Comparison of ENCODE assay signal across 24 cellular contexts in the genomic region with DNA sequence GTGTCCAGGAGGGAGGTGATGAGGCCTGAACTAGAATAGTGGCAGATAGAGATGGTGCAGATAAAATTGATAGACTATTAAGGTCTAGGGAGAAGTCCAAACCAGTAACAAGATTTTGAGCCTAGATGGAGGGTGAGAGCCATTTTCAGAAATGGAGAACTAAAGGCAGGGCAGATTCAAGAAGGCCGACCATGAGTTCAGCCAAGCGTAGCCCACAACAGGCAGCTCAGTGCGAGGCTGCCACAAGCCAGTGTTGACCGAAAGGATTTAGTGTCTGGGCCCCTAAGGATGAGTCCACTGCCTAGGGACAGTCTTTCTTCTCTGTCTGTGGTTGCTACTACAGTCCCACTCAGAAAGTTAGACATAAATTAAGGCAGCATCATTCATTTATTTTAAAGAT. TPM values are rescaled to one million over a fixed set of nuclear protein-coding genes. Genes with fewer than 3 reads are reported as not detected.
DNase-seq lines count a peak whose midpoint lies in the region; ATAC-seq and TF ChIP-seq lines count a peak whose summit lies in the region.
"Had no signal": no experiment of that assay in that cellular context is flagged by ENCODE, and none has a peak within 500 bp of the region (broad histone marks: within the 10 kb centered on the region; RNA-seq: fewer than 3 reads in every experiment).

No MANE protein-coding gene starts in this region.

- H4K20me1 ChIP-seq in DOHH2 (ENCODE audit: control insufficient read depth, insufficient read depth, low read depth, low read length) (no peaks in the 10 kb centered on the region), OCI-LY1 (ENCODE audit: insufficient read depth, low read length) (no peaks in the 10 kb centered on the region)

- CTCF ChIA-PET in activated CD8-positive, alpha-beta T cell treated with anti-CD3 and anti-CD28 coated beads for 36 hours (lab: Charles Lee), result interaction anchor here (1.0 to 1.4 kb wide), 5 partner anchors 12 to 110 kb away, joined by 3 read pairs; no protein-coding TSS in a partner anchor

- no peaks in the 10 kb centered on the region for H3K9me2 ChIP-seq in DOHH2 (replicated peaks; ENCODE audit: control insufficient read depth, low read length)
- H3K9me2 ChIP-seq in OCI-LY1 (ENCODE audit: low read depth, low read length), result no peaks in the 10 kb centered on the region

- H3K9me3 ChIP-seq in DOHH2 (ENCODE audit: control insufficient read depth, insufficient read depth, low read length) (no peaks in the 10 kb centered on the region), OCI-LY1 (ENCODE audit: low read length) (no peaks in the 10 kb centered on the region), aorta (ENCODE audit: control insufficient read depth, low read length) (no peaks in the 10 kb centered on the region), uterus (no peaks in the 10 kb centered on the region)
- H3K9me3 ChIP-seq: HAP-1, right atrium auricular region had no signal

- DNase-seq in effector memory CD8-positive, alpha-beta T cell, result no peak
- no peak for DNase-seq in activated CD8-positive, alpha-beta T cell treated with anti-CD3 and anti-CD28 coated beads for 36 hours
- DNase-seq in aorta (no peak), uterus (no peak)
- DNase-seq: activated CD4-positive, alpha-beta T cell treated with anti-CD3 and anti-CD28 coated beads, Interleukin-2, amount 50 U/mL, for 48 hours; activated CD4-positive, CD25-positive, alpha-beta regulatory T cell; activated naive CD8-positive, alpha-beta T cell treated with anti-CD3 and anti-CD28 coated beads, Interleukin-2, amount 10 ng/mL, durations not matched to agents 7 days and 5 days; central memory CD4-positive, alpha-beta T cell; dermis blood vessel endothelial cell; DMS79 treated with DMSO at 0.1 percent for 48 hours; mesendoderm; NCI-H1092 treated with DMSO at 0.1 percent for 48 hours; NCI-H187 treated with DMSO at 0.1 percent for 48 hours; NCI-H2171 treated with DMSO at 0.1 percent for 48 hours; NCI-H526; SW 1271 had no signal

- peak overlapping the region; percentile 6 to 36 for H3K27ac Mint-ChIP-seq in effector memory CD8-positive, alpha-beta T cell
- no peak overlapping the region for H3K27ac Mint-ChIP-seq in activated CD8-positive, alpha-beta T cell treated with anti-CD3 and anti-CD28 coated beads for 36 hours
- H3K27ac Mint-ChIP-seq: activated naive CD8-positive, alpha-beta T cell treated with anti-CD3 and anti-CD28 coated beads, Interleukin-2, amount 10 ng/mL, durations not matched to agents 7 days and 5 days; neural progenitor cell had no signal

- TF ChIP-seq CTCF in DOHH2 (IDR thresholded peaks at IDR 0.05; ENCODE audit: low read depth, low read length, poor library complexity, severe bottlenecking), result no peak
- no peak for TF ChIP-seq CTCF in OCI-LY1 (IDR thresholded peaks at IDR 0.05; ENCODE audit: low read length)
- TF ChIP-seq CTCF in activated CD8-positive, alpha-beta T cell treated with anti-CD3 and anti-CD28 coated beads for 36 hours (IDR thresholded peaks at IDR 0.05), result no peak
- TF ChIP-seq CTCF in uterus (IDR thresholded peaks at IDR 0.05), result no peak

- H3K9me3 Mint-ChIP-seq in effector memory CD8-positive, alpha-beta T cell, result no peaks in the 10 kb centered on the region
- no peaks in the 10 kb centered on the region for H3K9me3 Mint-ChIP-seq in activated CD8-positive, alpha-beta T cell treated with anti-CD3 and anti-CD28 coated beads for 36 hours
- H3K9me3 Mint-ChIP-seq: activated naive CD8-positive, alpha-beta T cell treated with anti-CD3 and anti-CD28 coated beads, Interleukin-2, amount 10 ng/mL, durations not matched to agents 7 days and 5 days; neural progenitor cell had no signal

- H3K79me2 ChIP-seq in DOHH2 (ENCODE audit: control insufficient read depth, low read length), result no peaks in the 10 kb centered on the region
- no peaks in the 10 kb centered on the region for H3K79me2 ChIP-seq in OCI-LY1 (ENCODE audit: insufficient read depth, low read length)

- intact Hi-C loops in activated CD8-positive, alpha-beta T cell treated with anti-CD3 and anti-CD28 coated beads for 36 hours (cut with micrococcal nuclease), result no loop called here
- intact Hi-C loops in aorta (cut with DNase I) (no loop called here), uterus (cut with DNase I; ENCODE audit: low total_unique reads) (no loop called here)

- TF ChIP-seq POLR2A in uterus (IDR thresholded peaks at IDR 0.05), result no peak

- H3K4me1 ChIP-seq in DOHH2 (ENCODE audit: control insufficient read depth, low read length) (peaks cover 48% of the 10 kb centered on the region), OCI-LY1 (ENCODE audit: insufficient read depth, low read length, severe bottlenecking) (peaks cover 17% of the 10 kb centered on the region), aorta (ENCODE audit: control insufficient read depth in 1 of 2, insufficient read depth in 2 of 2, low read length in 2 of 2) (peaks cover 0 to 4% of the 10 kb centered on the region in 2 donors), uterus (no peaks in the 10 kb centered on the region)

- H3K4me3 Mint-ChIP-seq in effector memory CD8-positive, alpha-beta T cell, result no peak overlapping the region
- no peak overlapping the region for H3K4me3 Mint-ChIP-seq in activated CD8-positive, alpha-beta T cell treated with anti-CD3 and anti-CD28 coated beads for 36 hours
- H3K4me3 Mint-ChIP-seq: activated naive CD8-positive, alpha-beta T cell treated with anti-CD3 and anti-CD28 coated beads, Interleukin-2, amount 10 ng/mL, durations not matched to agents 7 days and 5 days; neural progenitor cell had no signal

- no peaks in the 10 kb centered on the region for H3K27me3 Mint-ChIP-seq in effector memory CD8-positive, alpha-beta T cell
- no peaks in the 10 kb centered on the region for H3K27me3 Mint-ChIP-seq in activated CD8-positive, alpha-beta T cell treated with anti-CD3 and anti-CD28 coated beads for 36 hours
- H3K27me3 Mint-ChIP-seq: activated naive CD8-positive, alpha-beta T cell treated with anti-CD3 and anti-CD28 coated beads, Interleukin-2, amount 10 ng/mL, durations not matched to agents 7 days and 5 days had no signal

- peaks cover 0 to 7% of the 10 kb centered on the region in 2 donors for H3K4me1 Mint-ChIP-seq in effector memory CD8-positive, alpha-beta T cell (ENCODE audit: low read depth in 2 of 2)
- H3K4me1 Mint-ChIP-seq in activated CD8-positive, alpha-beta T cell treated with anti-CD3 and anti-CD28 coated beads for 36 hours (ENCODE audit: low read depth), result no peaks in the 10 kb centered on the region
- H3K4me1 Mint-ChIP-seq: activated naive CD8-positive, alpha-beta T cell treated with anti-CD3 and anti-CD28 coated beads, Interleukin-2, amount 10 ng/mL, durations not matched to agents 7 days and 5 days had no signal

- H3K36me3 Mint-ChIP-seq in effector memory CD8-positive, alpha-beta T cell (ENCODE audit: insufficient read depth), result peaks cover 45% of the 10 kb centered on the region
- peaks cover 10% of the 10 kb centered on the region for H3K36me3 Mint-ChIP-seq in activated CD8-positive, alpha-beta T cell treated with anti-CD3 and anti-CD28 coated beads for 36 hours (ENCODE audit: low read depth)

- H3K27me3 ChIP-seq in DOHH2 (ENCODE audit: control insufficient read depth, low read length) (no peaks in the 10 kb centered on the region), OCI-LY1 (ENCODE audit: insufficient read depth, low read length) (no peaks in the 10 kb centered on the region), aorta (ENCODE audit: control insufficient read depth in 1 of 2, insufficient read depth in 2 of 2, low read length in 1 of 2) (no peaks in the 10 kb centered on the region), uterus (no peaks in the 10 kb centered on the region)
- H3K27me3 ChIP-seq: neural progenitor cell, right atrium auricular region had no signal

- POLR2A ChIA-PET in activated CD8-positive, alpha-beta T cell treated with anti-CD3 and anti-CD28 coated beads for 36 hours (lab: Charles Lee), result interaction anchor here (1.1 kb wide), 1 partner anchor 16 kb away, joined by 3 read pairs; no protein-coding TSS in a partner anchor

- 91 to 93% methylated on average over 4 of the region's 4 CpGs for whole genome bisulfite sequencing in aorta, 2 donors

- H3K27ac ChIP-seq in DOHH2 (ENCODE audit: low read depth, low read length) (peak overlapping the region; percentile 79), OCI-LY1 (ENCODE audit: low read depth, low read length, poor library complexity, severe bottlenecking) (peak overlapping the region; percentile 33), aorta (ENCODE audit: low read depth in 1 of 2, low read length in 2 of 2) (peak overlapping the region in 1 of 2 donors; percentile 28), uterus (no peak overlapping the region)
- H3K27ac ChIP-seq: neural progenitor cell, right atrium auricular region had no signal

- no peak overlapping the region for H2AFZ ChIP-seq in OCI-LY1 (ENCODE audit: low read length)
- H2AFZ ChIP-seq: neural progenitor cell had no signal

- peak overlapping the region; percentile 72 for H3K4me2 ChIP-seq in DOHH2 (ENCODE audit: low read length)
- no peak overlapping the region; the same call in 1 of the 2 replicates for H3K4me2 ChIP-seq in OCI-LY1 (ENCODE audit: low read length)
- H3K4me2 ChIP-seq: neural progenitor cell, smooth muscle cell had no signal

- H3F3A ChIP-seq in DOHH2 (ENCODE audit: control insufficient read depth, insufficient read depth), result peaks cover 9% of the 10 kb centered on the region
- no peaks in the 10 kb centered on the region for H3F3A ChIP-seq in OCI-LY1 (ENCODE audit: insufficient read depth, low read length)

- H3K36me3 ChIP-seq in DOHH2 (ENCODE audit: control insufficient read depth, low read length), result peaks cover 51% of the 10 kb centered on the region
- peaks cover 49% of the 10 kb centered on the region for H3K36me3 ChIP-seq in OCI-LY1 (ENCODE audit: insufficient read depth, low read length)
- H3K36me3 ChIP-seq in aorta (ENCODE audit: control insufficient read depth in 1 of 2, insufficient read depth in 2 of 2, low read length in 1 of 2), result peaks cover 3 to 5% of the 10 kb centered on the region in 2 donors
- H3K36me3 ChIP-seq in uterus, result no peaks in the 10 kb centered on the region
- H3K36me3 ChIP-seq: neural progenitor cell had no signal

- no peak overlapping the region for H3K9ac ChIP-seq in OCI-LY1 (ENCODE audit: low read length)
- H3K9ac ChIP-seq: neural progenitor cell had no signal

- peak; percentile 74 for ATAC-seq in GM19351 (IDR thresholded peaks at IDR 0.05; ENCODE audit: unreplicated experiment)
- ATAC-seq in effector memory CD8-positive, alpha-beta T cell (replicated peaks), result no peak
- no peak for ATAC-seq in activated CD8-positive, alpha-beta T cell treated with anti-CD3 and anti-CD28 coated beads for 36 hours
- no peak for ATAC-seq in HG03280 (IDR thresholded peaks at IDR 0.05; ENCODE audit: unreplicated experiment)
- no peak for ATAC-seq in aorta (ENCODE audit: low FRiP score)

- H3K4me3 ChIP-seq in DOHH2 (ENCODE audit: low read length), result peak overlapping the region; percentile 56
- no peak overlapping the region for H3K4me3 ChIP-seq in OCI-LY1 (ENCODE audit: low read depth, low read length, poor library complexity, severe bottlenecking)
- no peak overlapping the region for H3K4me3 ChIP-seq in aorta (ENCODE audit: low read length in 2 of 2)
- no peak overlapping the region for H3K4me3 ChIP-seq in uterus
- H3K4me3 ChIP-seq: HAP-1, neural progenitor cell, right atrium auricular region, smooth muscle cell had no signal

RNA-seq across cellular contexts. Expression of a gene that starts 51.7 kb away (rescaled TPM):
- 10 to 100 TPM; 49.7 to 54.0 TPM for total RNA-seq in activated CD8-positive, alpha-beta T cell treated with anti-CD3 and anti-CD28 coated beads for 36 hours
- total RNA-seq in aorta (10 to 100 TPM; 21.9 to 27.2 TPM), uterus (10 to 100 TPM; 12.0 to 30.0 (median 28.4) TPM)
- 1 to 10 TPM; 3.5 to 7.4 TPM for polyA plus RNA-seq in aorta

Comparison
In these comparisons a context has a peak if more than half of its experiments do, and no peak if none do; other contexts are left out.
1. H3K27ac ChIP-seq: peak in DOHH2 (single experiment) and OCI-LY1 (single experiment); none in uterus (0 of 2).